Comparison of ENCODE assay signal across 8 cellular contexts in the genomic region with DNA sequence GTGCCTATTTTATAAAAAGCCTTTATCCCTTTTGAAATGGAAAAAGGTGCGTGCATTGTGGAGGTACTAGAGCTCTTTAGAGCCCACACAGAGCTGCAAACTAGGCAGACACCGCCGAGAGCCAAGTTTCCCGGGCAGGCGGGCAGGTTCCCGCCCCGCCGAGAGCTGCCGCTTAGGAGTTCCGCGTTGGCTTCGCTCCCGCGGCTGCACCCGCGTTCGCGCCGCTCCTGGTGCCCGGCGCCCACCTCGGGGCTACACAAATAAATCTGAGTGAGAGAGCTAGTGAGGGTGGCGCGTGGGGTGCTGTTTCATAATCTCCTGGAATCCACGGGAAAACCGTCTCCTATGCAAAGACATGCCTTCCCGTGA. TPM values are rescaled to one million over a fixed set of nuclear protein-coding genes. Genes with fewer than 3 reads are reported as not detected.
A peak's percentile ranks its signal among the peaks of the same experiment; 100 is the strongest.
DNase-seq lines count a peak whose midpoint lies in the region; ATAC-seq and TF ChIP-seq lines count a peak whose summit lies in the region.

No MANE protein-coding gene starts in this region.

- peak overlapping the region; percentile 78 for H3K4me3 ChIP-seq in iPS-11a (ENCODE audit: low read depth, low read length)
- peak overlapping the region; percentile 89 for H3K4me3 ChIP-seq in smooth muscle cell

- DNase-seq in AG20443 (ENCODE audit: low spot score) = peak; percentile 68
- DNase-seq in HT1080 (ENCODE audit: low read depth) = peak; percentile 31
- DNase-seq in smooth muscle cell (lab: John Stamatoyannopoulos, UW; ENCODE audit: unreplicated experiment) = no peak
- no peak for DNase-seq in activated CD4-positive, CD25-positive, alpha-beta regulatory T cell treated with anti-CD3 and anti-CD28 coated beads, Interleukin-2, amount 50 U/mL, for 72 hours

- peaks cover 36% of the 10 kb centered on the region for H3K27me3 ChIP-seq in smooth muscle cell (ENCODE audit: low read depth)

- H3K9me3 ChIP-seq in smooth muscle cell (replicated peaks; ENCODE audit: low read depth) = no peaks in the 10 kb centered on the region

- no peaks in the 10 kb centered on the region for H4K20me1 ChIP-seq in smooth muscle cell (ENCODE audit: low read depth)

- H3K4me2 ChIP-seq in smooth muscle cell = peak overlapping the region; percentile 98

- TF ChIP-seq CTCF in smooth muscle cell (IDR thresholded peaks at IDR 0.05; ENCODE audit: borderline replicate concordance, insufficient read depth, poor library complexity, severe bottlenecking) = no peak

- 2% methylated on average over 27 of the region's 27 CpGs for WGBS in smooth muscle cell (ENCODE audit: low lambda C conversion rate)

- peak overlapping the region; percentile 93 for H2AFZ ChIP-seq in smooth muscle cell (ENCODE audit: low read depth)

- H3K79me2 ChIP-seq in smooth muscle cell (ENCODE audit: low read depth) = no peaks in the 10 kb centered on the region

- peak overlapping the region; percentile 13 for H3K9ac ChIP-seq in smooth muscle cell (ENCODE audit: low read depth)

- ATAC-seq in GM19328 (IDR thresholded peaks at IDR 0.05; ENCODE audit: unreplicated experiment) (no peak), HG02571 (IDR thresholded peaks at IDR 0.05; ENCODE audit: unreplicated experiment) (no peak)

- peak overlapping the region; percentile 40 for H3K27ac ChIP-seq in angular gyrus (ENCODE audit: low read depth, low read length)
- H3K27ac ChIP-seq in smooth muscle cell (ENCODE audit: low read depth) = no peak overlapping the region

- H3K36me3 ChIP-seq in smooth muscle cell (ENCODE audit: low read depth) = no peaks in the 10 kb centered on the region

- no peaks in the 10 kb centered on the region for H3F3A ChIP-seq in smooth muscle cell (ENCODE audit: low read depth)

- peaks cover 14% of the 10 kb centered on the region for H3K4me1 ChIP-seq in smooth muscle cell (ENCODE audit: low read depth)

RNA-seq across cellular contexts. Expression of a gene that starts 0.7 kb away (rescaled TPM):
- 8.7 and 9.5 TPM in 2 replicates for total RNA-seq in HT1080 (2014; rRNA removed; shearing (Covaris generic))
- polyA plus RNA-seq in HT1080 (2015; cell fraction: cytosol; rRNA removed) = 4.5 and 4.6 TPM in 2 replicates
- polyA plus RNA-seq in HT1080 (2015; cell fraction: nucleus; rRNA removed) = 2.6 and 3.5 TPM in 2 replicates
- 4.0 and 8.0 TPM in 2 replicates for total RNA-seq in smooth muscle cell
- 0.64 and 2.1 TPM in 2 replicates for polyA plus RNA-seq in smooth muscle cell

Comparison
In these comparisons a context has a peak if more than half of its experiments do, and no peak if none do; other contexts are left out.
1. DNase-seq: peak in AG20443 (single experiment) and HT1080 (single experiment); none in smooth muscle cell (single experiment) and activated CD4-positive, CD25-positive, alpha-beta regulatory T cell treated with anti-CD3 and anti-CD28 coated beads, Interleukin-2, amount 50 U/mL, for 72 hours (single experiment).